15 cellular contexts compared by ENCODE assay signal in genomic region chr2:151063271-151063670, GRCh38.
DNase-seq lines count a peak whose midpoint lies in the region; ATAC-seq and TF ChIP-seq lines count a peak whose summit lies in the region.
"Had no signal": no experiment of that assay in that cellular context is flagged by ENCODE, and none has a peak within 500 bp of the region (broad histone marks: within the 10 kb centered on the region; RNA-seq: fewer than 3 reads in every experiment).

No MANE protein-coding gene starts in this region.

- no peak overlapping the region for H3K27ac ChIP-seq in mesenchymal stem cell (ENCODE audit: low read length, poor library complexity, severe bottlenecking)
- H3K27ac ChIP-seq: sigmoid colon, tibial nerve had no signal

- peak overlapping the region; percentile 61 for H3K9ac ChIP-seq in mesenchymal stem cell (ENCODE audit: low read length)

- no peak overlapping the region for H3K4me3 ChIP-seq in astrocyte of the spinal cord (ENCODE audit: low read depth, low read length)
- H3K4me3 ChIP-seq in mesenchymal stem cell (ENCODE audit: insufficient read depth in 1 of 2, low read depth in 1 of 2, low read length in 2 of 2), result no peak overlapping the region
- H3K4me3 ChIP-seq: sigmoid colon, tibial nerve had no signal

- H3K36me3 ChIP-seq in mesenchymal stem cell (ENCODE audit: control insufficient read depth in 1 of 2, insufficient read depth in 2 of 2, low read depth in 1 of 2, low read length in 2 of 2), result no peaks in the 10 kb centered on the region
- H3K36me3 ChIP-seq: sigmoid colon, tibial nerve had no signal

- no peaks in the 10 kb centered on the region for H3K79me1 ChIP-seq in mesenchymal stem cell (replicated peaks; ENCODE audit: low read length, poor library complexity, severe bottlenecking)

- DNase-seq in COR-L47 (lab: John Stamatoyannopoulos, UW) (peak; percentile 30), NCI-H1436 (lab: John Stamatoyannopoulos, UW) (peak; percentile 87), astrocyte of the spinal cord (ENCODE audit: low read depth, low spot score) (peak; percentile 30), mesenchymal stem cell (peak; percentile 82), SIG-M5 (lab: John Stamatoyannopoulos, UW) (no peak)
- no peak for DNase-seq in T-helper 2 cell treated with Interferon-gamma antibody and Interleukin-4, amounts not matched to agents 5 μg/mL and 100 μg/mL, for 36 hours (ENCODE audit: low spot score)
- DNase-seq: activated CD4-positive, alpha-beta T cell treated with anti-CD3 and anti-CD28 coated beads for 4 hours; activated gamma-delta T cell treated with Interleukin-2 at 50 U/mL for 16 hours; CD4-positive, CD25-positive, alpha-beta regulatory T cell; hippocampal formation; Kasumi-1; sigmoid colon had no signal

- no peak overlapping the region for H2BK120ac ChIP-seq in mesenchymal stem cell (ENCODE audit: low read depth, low read length)

- no peak overlapping the region for H2BK12ac ChIP-seq in mesenchymal stem cell (ENCODE audit: low read length in 2 of 2)

- H2BK15ac ChIP-seq in mesenchymal stem cell (ENCODE audit: low read depth, poor library complexity, severe bottlenecking), result no peak overlapping the region

- no peaks in the 10 kb centered on the region for H3K27me3 Mint-ChIP-seq in T-helper 2 cell treated with Interferon-gamma antibody and Interleukin-4, amounts not matched to agents 5 μg/mL and 100 μg/mL, for 36 hours (ENCODE audit: low read depth)

- in situ Hi-C loops in astrocyte of the spinal cord (cut with HindIII; ENCODE audit: low sequenced_read_pairs), result no loop called here

- H3K14ac ChIP-seq in mesenchymal stem cell (ENCODE audit: low read length in 2 of 2), result no peak overlapping the region

- TF ChIP-seq CTCF in astrocyte of the spinal cord (IDR thresholded peaks at IDR 0.05; ENCODE audit: low read depth, low read length), result no peak

- H2BK5ac ChIP-seq in mesenchymal stem cell (ENCODE audit: low read depth, low read length, poor library complexity, severe bottlenecking), result no peak overlapping the region

- H3K27me3 ChIP-seq in mesenchymal stem cell (ENCODE audit: control insufficient read depth in 1 of 2, insufficient read depth in 1 of 2, low read length in 2 of 2), result no peaks in the 10 kb centered on the region
- H3K27me3 ChIP-seq: sigmoid colon, tibial nerve had no signal

- no peak overlapping the region for H4K8ac ChIP-seq in mesenchymal stem cell (ENCODE audit: low read length)

- H3K9me3 Mint-ChIP-seq in T-helper 2 cell treated with Interferon-gamma antibody and Interleukin-4, amounts not matched to agents 5 μg/mL and 100 μg/mL, for 36 hours, result no peaks in the 10 kb centered on the region

- H3K4me1 Mint-ChIP-seq in T-helper 2 cell treated with Interferon-gamma antibody and Interleukin-4, amounts not matched to agents 5 μg/mL and 100 μg/mL, for 36 hours (ENCODE audit: low read depth), result no peaks in the 10 kb centered on the region
- H3K4me1 Mint-ChIP-seq: CD4-positive, CD25-positive, alpha-beta regulatory T cell had no signal

- no peak for ATAC-seq in GM18498 (IDR thresholded peaks at IDR 0.05; ENCODE audit: unreplicated experiment)
- no peak for ATAC-seq in GM21576 (IDR thresholded peaks at IDR 0.05; ENCODE audit: unreplicated experiment)

- H3K9me3 ChIP-seq in mesenchymal stem cell (ENCODE audit: control insufficient read depth, low read length), result no peaks in the 10 kb centered on the region
- H3K9me3 ChIP-seq: sigmoid colon, tibial nerve had no signal

- H3K4me3 Mint-ChIP-seq in T-helper 2 cell treated with Interferon-gamma antibody and Interleukin-4, amounts not matched to agents 5 μg/mL and 100 μg/mL, for 36 hours, result no peak overlapping the region
- H3K4me3 Mint-ChIP-seq: CD4-positive, CD25-positive, alpha-beta regulatory T cell had no signal

- no peaks in the 10 kb centered on the region for H3K4me1 ChIP-seq in mesenchymal stem cell (ENCODE audit: control insufficient read depth, insufficient read depth, low read depth, low read length)
- H3K4me1 ChIP-seq: sigmoid colon, tibial nerve had no signal

- no peak overlapping the region for H3K4me2 ChIP-seq in mesenchymal stem cell (ENCODE audit: low read length, poor library complexity, severe bottlenecking)

- H3K27ac Mint-ChIP-seq in T-helper 2 cell treated with Interferon-gamma antibody and Interleukin-4, amounts not matched to agents 5 μg/mL and 100 μg/mL, for 36 hours, result no peak overlapping the region
- H3K27ac Mint-ChIP-seq: CD4-positive, CD25-positive, alpha-beta regulatory T cell had no signal

- H2AK5ac ChIP-seq in mesenchymal stem cell (ENCODE audit: low read length, severe bottlenecking), result no peak overlapping the region

- H4K91ac ChIP-seq in mesenchymal stem cell (ENCODE audit: low read length), result no peak overlapping the region

- no peak overlapping the region for H2AFZ ChIP-seq in mesenchymal stem cell (ENCODE audit: low read depth, low read length)

- H3K4ac ChIP-seq in mesenchymal stem cell (ENCODE audit: low read depth in 1 of 2, low read length in 2 of 2), result no peak overlapping the region

- H3K36me3 Mint-ChIP-seq in T-helper 2 cell treated with Interferon-gamma antibody and Interleukin-4, amounts not matched to agents 5 μg/mL and 100 μg/mL, for 36 hours (ENCODE audit: low read depth), result no peaks in the 10 kb centered on the region
- H3K36me3 Mint-ChIP-seq: CD4-positive, CD25-positive, alpha-beta regulatory T cell had no signal

- H3K18ac ChIP-seq in mesenchymal stem cell (ENCODE audit: low read depth in 1 of 2, low read length in 2 of 2), result no peak overlapping the region

- no peak overlapping the region for H3K23ac ChIP-seq in mesenchymal stem cell (ENCODE audit: low read length in 2 of 2)

- WGBS in mesenchymal stem cell, result 63% methylated on average over 3 of the region's 3 CpGs

Comparison
In these comparisons a context has a peak if more than half of its experiments do, and no peak if none do; other contexts are left out.
1. DNase-seq: peak in COR-L47 (single experiment), NCI-H1436 (single experiment), astrocyte of the spinal cord (single experiment) and mesenchymal stem cell (single experiment); none in SIG-M5 (single experiment) and T-helper 2 cell treated with Interferon-gamma antibody and Interleukin-4, amounts not matched to agents 5 μg/mL and 100 μg/mL, for 36 hours (single experiment).